9 cellular contexts compared by ENCODE assay signal in the genomic region with DNA sequence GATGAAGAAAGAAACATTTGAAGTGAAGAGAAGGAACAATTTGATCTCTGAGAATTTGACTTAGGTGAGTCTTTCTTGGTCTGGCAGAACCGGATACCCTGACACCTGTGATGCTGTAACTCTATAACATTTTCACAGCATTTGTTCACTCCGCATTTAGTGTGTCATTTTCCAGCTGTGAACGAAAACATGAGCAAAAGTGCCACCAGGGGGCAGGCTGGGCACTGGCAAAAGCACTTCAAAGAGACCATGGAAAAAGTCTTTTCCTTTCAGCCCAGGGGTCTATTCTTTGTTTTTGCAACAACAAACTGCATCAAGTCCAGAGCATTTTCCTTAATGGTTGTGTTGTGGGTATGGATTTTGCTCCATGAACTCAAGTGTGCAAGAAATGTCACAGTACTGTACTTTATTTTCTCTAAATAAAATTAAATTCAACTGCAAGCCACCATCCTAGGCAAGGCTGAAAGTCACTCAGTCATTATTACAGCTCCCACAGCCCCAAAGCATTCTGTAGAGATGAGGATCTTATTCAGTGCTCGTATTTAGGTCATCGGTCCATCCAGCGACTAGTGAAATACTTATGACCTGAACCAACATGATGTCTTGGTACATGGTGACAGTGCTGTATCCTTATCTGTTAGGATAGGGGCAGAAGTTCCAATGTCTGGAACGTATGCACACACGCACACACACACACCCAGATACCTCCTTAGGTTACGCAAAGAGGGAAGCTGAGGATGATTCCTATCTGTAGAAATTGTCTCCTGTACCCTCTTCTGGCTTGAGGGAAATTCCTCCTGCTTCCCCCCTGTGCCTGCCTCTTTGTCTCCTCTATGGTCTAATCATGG.
DNase-seq lines count a peak whose midpoint lies in the region; ATAC-seq and TF ChIP-seq lines count a peak whose summit lies in the region.
"Had no signal": no experiment of that assay in that cellular context is flagged by ENCODE, and none has a peak within 500 bp of the region (broad histone marks: within the 10 kb centered on the region; RNA-seq: fewer than 3 reads in every experiment).

No MANE protein-coding gene starts in this region.

- H3K4me3 Mint-ChIP-seq in Caco-2 (ENCODE audit: unreplicated experiment) (no peak overlapping the region), mesothelial cell of epicardium (no peak overlapping the region)
- H3K4me3 Mint-ChIP-seq in activated CD4-positive, alpha-beta memory T cell treated with anti-CD3 and anti-CD28 coated beads, Interleukin-2, amount 10 ng/mL, durations not matched to agents 7 days and 5 days, result no peak overlapping the region

- H3K9me3 Mint-ChIP-seq in Caco-2 (ENCODE audit: unreplicated experiment) (no peaks in the 10 kb centered on the region), mesothelial cell of epicardium (no peaks in the 10 kb centered on the region)
- H3K9me3 Mint-ChIP-seq in activated CD4-positive, alpha-beta memory T cell treated with anti-CD3 and anti-CD28 coated beads, Interleukin-2, amount 10 ng/mL, durations not matched to agents 7 days and 5 days, result no peaks in the 10 kb centered on the region

- intact Hi-C loops in Caco-2 (cut with micrococcal nuclease; ENCODE audit: unreplicated experiment), result loop anchor here (1.0 kb wide), 1 partner anchor 363 kb away; no protein-coding TSS in a partner anchor

- no peaks in the 10 kb centered on the region for H3K27me3 Mint-ChIP-seq in Caco-2 (ENCODE audit: insufficient read depth, unreplicated experiment)
- peaks cover 15% of the 10 kb centered on the region for H3K27me3 Mint-ChIP-seq in activated CD4-positive, alpha-beta memory T cell treated with anti-CD3 and anti-CD28 coated beads, Interleukin-2, amount 10 ng/mL, durations not matched to agents 7 days and 5 days
- H3K27me3 Mint-ChIP-seq in mesothelial cell of epicardium (ENCODE audit: low read depth), result no peaks in the 10 kb centered on the region

- H3K9me3 ChIP-seq in Caco-2, result no peaks in the 10 kb centered on the region
- no peaks in the 10 kb centered on the region for H3K9me3 ChIP-seq in HAP-1
- H3K9me3 ChIP-seq in effector memory CD4-positive, alpha-beta T cell (ENCODE audit: control insufficient read depth, low read length), result no peaks in the 10 kb centered on the region

- H3K36me3 ChIP-seq in Caco-2 (ENCODE audit: control insufficient read depth, insufficient read depth, low read length) (no peaks in the 10 kb centered on the region), HAP-1 (replicated peaks) (no peaks in the 10 kb centered on the region)
- no peaks in the 10 kb centered on the region for H3K36me3 ChIP-seq in effector memory CD4-positive, alpha-beta T cell (ENCODE audit: control insufficient read depth, insufficient read depth, low read length)

- TF ChIP-seq CTCF in Caco-2 (IDR thresholded peaks at IDR 0.05; ENCODE audit: insufficient read depth in 1 of 2, low read depth in 1 of 2, low read length in 1 of 2, severe bottlenecking in 1 of 2, unreplicated experiment in 1 of 2) (peak; percentile 78 to 79), mesothelial cell of epicardium (IDR thresholded peaks at IDR 0.05; ENCODE audit: unreplicated experiment) (peak; percentile 90)

- H3K4me1 Mint-ChIP-seq in Caco-2 (ENCODE audit: low read depth, unreplicated experiment) (no peaks in the 10 kb centered on the region), mesothelial cell of epicardium (peaks cover 40% of the 10 kb centered on the region)
- peaks cover 2% of the 10 kb centered on the region for H3K4me1 Mint-ChIP-seq in activated CD4-positive, alpha-beta memory T cell treated with anti-CD3 and anti-CD28 coated beads, Interleukin-2, amount 10 ng/mL, durations not matched to agents 7 days and 5 days

- ATAC-seq in HG03469 (IDR thresholded peaks at IDR 0.05; ENCODE audit: unreplicated experiment), result no peak

- DNase-seq in Caco-2, result peak; percentile 65 to 74
- peak; percentile 58 to 86 for DNase-seq in HAP-1 (ENCODE audit: low spot score in 2 of 2)
- peak; percentile 48 for DNase-seq in NCI-H345 (lab: John Stamatoyannopoulos, UW)
- peak; percentile 74 for DNase-seq in activated CD4-positive, alpha-beta memory T cell treated with anti-CD3 and anti-CD28 coated beads, Interleukin-2, amount 10 ng/mL, durations not matched to agents 7 days and 5 days
- peak; percentile 26 to 52 (median 33) for DNase-seq in effector memory CD4-positive, alpha-beta T cell
- peak; percentile 46 to 83 for DNase-seq in mesothelial cell of epicardium (ENCODE audit: low spot score in 2 of 2, unreplicated experiment in 2 of 2)
- DNase-seq in stimulated activated CD8-positive, alpha-beta memory T cell treated with anti-CD3 and anti-CD28 coated beads, Interleukin-2, amount 100 ng/mL, for 48 hours (ENCODE audit: low read depth in 2 of 2), result peak; percentile 51 to 57

- H3K36me3 Mint-ChIP-seq in Caco-2 (ENCODE audit: insufficient read depth, unreplicated experiment) (no peaks in the 10 kb centered on the region), mesothelial cell of epicardium (no peaks in the 10 kb centered on the region)
- H3K36me3 Mint-ChIP-seq in activated CD4-positive, alpha-beta memory T cell treated with anti-CD3 and anti-CD28 coated beads, Interleukin-2, amount 10 ng/mL, durations not matched to agents 7 days and 5 days (ENCODE audit: low read depth), result no peaks in the 10 kb centered on the region

- no peak overlapping the region for H3K27ac ChIP-seq in effector memory CD4-positive, alpha-beta T cell (ENCODE audit: insufficient read depth, low read length, poor library complexity, severe bottlenecking)
- H3K27ac ChIP-seq: SK-N-MC had no signal

- in situ Hi-C loops in HAP-1 (cut with MboI; ENCODE audit: low sequenced_read_pairs), result loop anchor here (10.0 kb wide), 1 partner anchor 734 kb away; no protein-coding TSS in a partner anchor

- CTCF ChIA-PET in Caco-2 (lab: Charles Lee), result interaction anchor here (0.6 to 3.2 kb wide), 3 partner anchors 165 to 887 kb away, joined by 3 to 14 read pairs (median 5); no protein-coding TSS in a partner anchor
- CTCF ChIA-PET in activated CD4-positive, alpha-beta memory T cell treated with anti-CD3 and anti-CD28 coated beads, Interleukin-2, amount 10 ng/mL, durations not matched to agents 7 days and 5 days (lab: Charles Lee), result interaction anchor here (0.8 to 1.9 kb wide), 10 partner anchors 9 to 1000 kb away, joined by 3 to 10 read pairs (median 4); no protein-coding TSS in a partner anchor

- H3K4me3 ChIP-seq in Caco-2 (ENCODE audit: low read depth, low read length) (no peak overlapping the region), HAP-1 (no peak overlapping the region)
- no peak overlapping the region for H3K4me3 ChIP-seq in effector memory CD4-positive, alpha-beta T cell (ENCODE audit: insufficient read depth, low read depth, low read length, poor library complexity, severe bottlenecking)
- H3K4me3 ChIP-seq: SK-N-MC had no signal

- H3K27me3 ChIP-seq in Caco-2 (replicated peaks; ENCODE audit: control insufficient read depth, insufficient read depth, low read length) (no peaks in the 10 kb centered on the region), HAP-1 (ENCODE audit: low read depth) (no peaks in the 10 kb centered on the region)
- H3K27me3 ChIP-seq in effector memory CD4-positive, alpha-beta T cell (replicated peaks; ENCODE audit: control insufficient read depth, insufficient read depth, low read length, poor library complexity, severe bottlenecking), result no peaks in the 10 kb centered on the region

- H3K4me1 ChIP-seq in Caco-2 (peaks cover 14% of the 10 kb centered on the region), HAP-1 (peaks cover 4% of the 10 kb centered on the region; the same call in 1 of the 2 replicates)
- H3K4me1 ChIP-seq in effector memory CD4-positive, alpha-beta T cell (ENCODE audit: control insufficient read depth, insufficient read depth, low read length, poor library complexity, severe bottlenecking), result no peaks in the 10 kb centered on the region

- no peak overlapping the region for H3K27ac Mint-ChIP-seq in Caco-2 (ENCODE audit: unreplicated experiment)
- no peak overlapping the region for H3K27ac Mint-ChIP-seq in activated CD4-positive, alpha-beta memory T cell treated with anti-CD3 and anti-CD28 coated beads, Interleukin-2, amount 10 ng/mL, durations not matched to agents 7 days and 5 days
- no peak overlapping the region for H3K27ac Mint-ChIP-seq in mesothelial cell of epicardium

- no TSS peak for BruUV-seq in Caco-2 (replicated peaks; lab: Mats Ljungman, UMichigan)

- POLR2A ChIA-PET in Caco-2 (lab: Charles Lee), result no interaction called here
- POLR2A ChIA-PET in activated CD4-positive, alpha-beta memory T cell treated with anti-CD3 and anti-CD28 coated beads, Interleukin-2, amount 10 ng/mL, durations not matched to agents 7 days and 5 days (lab: Charles Lee), result no interaction called here
